Comparison of ENCODE assay signal across 10 cellular contexts in the genomic region with DNA sequence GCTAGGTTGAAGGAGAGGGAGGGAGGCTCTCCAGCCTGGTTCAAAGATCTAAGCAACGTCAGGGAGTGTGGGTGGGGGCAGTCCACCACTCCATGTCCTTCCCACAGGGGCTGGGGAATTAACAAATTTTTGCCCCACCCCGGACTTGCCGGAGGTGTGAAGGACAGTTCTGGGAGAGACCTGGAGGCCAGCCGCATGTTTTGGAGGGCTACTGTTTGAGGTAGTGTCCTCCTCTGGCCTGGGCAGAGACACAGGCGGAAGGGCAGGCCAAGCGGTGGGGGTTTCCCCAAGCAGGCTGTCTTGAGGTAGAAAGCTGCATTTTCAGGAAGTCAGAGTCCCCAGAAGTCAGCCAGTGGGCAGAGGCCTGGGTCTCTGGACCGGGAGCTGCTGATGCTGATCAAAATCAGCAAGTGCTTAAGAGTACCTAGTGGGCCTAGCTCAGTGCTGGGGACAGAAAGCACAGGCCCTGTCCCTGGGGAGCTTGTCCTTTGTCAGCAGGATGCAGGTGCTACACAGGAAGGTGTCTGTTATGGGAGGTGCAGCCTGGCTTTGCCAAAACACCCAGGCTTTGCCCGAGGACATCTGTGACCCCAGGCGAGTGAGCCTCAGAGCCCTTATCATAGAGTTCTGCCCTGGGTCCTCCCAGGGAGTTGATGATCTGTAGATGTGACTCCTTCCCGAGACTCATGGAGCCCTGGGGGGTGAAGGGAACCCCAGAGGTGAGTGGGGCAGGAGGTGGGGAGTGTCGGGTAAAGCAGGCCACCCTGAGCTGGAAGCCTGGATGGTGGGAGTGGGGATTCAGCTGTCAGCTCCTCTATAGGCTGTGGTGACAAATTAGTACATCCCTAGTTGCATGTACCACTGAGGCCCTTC. TPM values are rescaled to one million over a fixed set of nuclear protein-coding genes. Genes with fewer than 3 reads are reported as not detected.
DNase-seq lines count a peak whose midpoint lies in the region; ATAC-seq, FAIRE-seq and TF ChIP-seq lines count a peak whose summit lies in the region.
"Had no signal": no experiment of that assay in that cellular context is flagged by ENCODE, and none has a peak within 500 bp of the region (broad histone marks: within the 10 kb centered on the region; RNA-seq: fewer than 3 reads in every experiment).

No MANE protein-coding gene starts in this region.

- H3K4me3 ChIP-seq in Jurkat, Clone E6-1 (ENCODE audit: low read length), result peak overlapping the region; percentile 40
- H3K4me3 ChIP-seq in aorta (ENCODE audit: low read length in 2 of 2) (no peak overlapping the region), SJCRH30 (no peak overlapping the region)
- H3K4me3 ChIP-seq: K562 had no signal

- no peaks in the 10 kb centered on the region for H3K36me3 ChIP-seq in aorta (ENCODE audit: control insufficient read depth in 1 of 2, insufficient read depth in 2 of 2, low read length in 1 of 2)
- H3K36me3 ChIP-seq in SJCRH30, result no peaks in the 10 kb centered on the region

- H3K4me1 ChIP-seq in aorta (ENCODE audit: control insufficient read depth in 1 of 2, insufficient read depth in 2 of 2, low read length in 2 of 2) (peaks cover 4% of the 10 kb centered on the region in 2 donors), SJCRH30 (no peaks in the 10 kb centered on the region)

- no peaks in the 10 kb centered on the region for H3K27me3 Mint-ChIP-seq in effector memory CD8-positive, alpha-beta T cell

- peaks cover 81% of the 10 kb centered on the region for H3K36me3 Mint-ChIP-seq in effector memory CD8-positive, alpha-beta T cell (ENCODE audit: insufficient read depth)

- 89 to 90% methylated on average over 11 of the region's 11 CpGs for WGBS in aorta, 2 donors

- peak overlapping the region; percentile 29 to 50 for H3K4me3 Mint-ChIP-seq in effector memory CD8-positive, alpha-beta T cell

- DNase-seq in GM12892 (ENCODE audit: insufficient read length), result peak; percentile 61
- peak; percentile 68 for DNase-seq in Jurkat, Clone E6-1 (ENCODE audit: low read depth, low spot score)
- DNase-seq in effector memory CD8-positive, alpha-beta T cell, result peak in 1 of 3 experiments; percentile 16
- DNase-seq in aorta, result peak; percentile 55 to 68
- DNase-seq in ecto neural progenitor cell (ENCODE audit: low spot score), result no peak
- DNase-seq in pons (ENCODE audit: low spot score), result no peak
- DNase-seq in SJCRH30, result no peak

- peak overlapping the region in 1 of 2 donors; percentile 31 for H3K27ac ChIP-seq in aorta (ENCODE audit: low read depth in 1 of 2, low read length in 2 of 2)
- H3K27ac ChIP-seq in SJCRH30, result no peak overlapping the region
- H3K27ac ChIP-seq: epithelial cell of prostate had no signal

- no peaks in the 10 kb centered on the region for H3K9me3 ChIP-seq in aorta (ENCODE audit: control insufficient read depth, low read length)
- H3K9me3 ChIP-seq in SJCRH30 (replicated peaks), result no peaks in the 10 kb centered on the region

- no peaks in the 10 kb centered on the region for H3K9me3 Mint-ChIP-seq in effector memory CD8-positive, alpha-beta T cell

- FAIRE-seq in GM12892 (lab: Jason Lieb, UNC), result peak; percentile 95
- FAIRE-seq: K562 had no signal

- TF ChIP-seq POLR2A in GM12892 (IDR thresholded peaks at IDR 0.05; ENCODE audit: low read depth, low read length), result peak; percentile 75; the same call in 1 of the 2 replicates

- ATAC-seq in GM21381 (IDR thresholded peaks at IDR 0.05; ENCODE audit: unreplicated experiment) (peak; percentile 52), aorta (ENCODE audit: low FRiP score) (peak; percentile 6)
- peak; percentile 84 for ATAC-seq in effector memory CD8-positive, alpha-beta T cell (replicated peaks)
- ATAC-seq: K562 had no signal

- peak overlapping the region; percentile 91 to 92 for H3K27ac Mint-ChIP-seq in effector memory CD8-positive, alpha-beta T cell

- H3K4me1 Mint-ChIP-seq in effector memory CD8-positive, alpha-beta T cell (ENCODE audit: low read depth in 2 of 2), result peaks cover 33 to 39% of the 10 kb centered on the region in 2 donors

- no peaks in the 10 kb centered on the region for H3K27me3 ChIP-seq in aorta (ENCODE audit: control insufficient read depth in 1 of 2, insufficient read depth in 2 of 2, low read length in 1 of 2)
- no peaks in the 10 kb centered on the region for H3K27me3 ChIP-seq in SJCRH30

- intact Hi-C loops in aorta (cut with DNase I), result loop anchor here in 1 of 2 donors (2.0 kb wide), 1 partner anchor 13 kb away; no protein-coding TSS in a partner anchor

RNA-seq across cellular contexts. Expression of gene JADE2, which starts 18.6 kb away (rescaled TPM):
- polyA plus RNA-seq in GM12892 (2012; ENCODE audit: missing spikeins), result 18.1 TPM
- polyA plus RNA-seq in Jurkat, Clone E6-1 (2012; ENCODE audit: insufficient read depth, insufficient read length), result 21.2 TPM
- total RNA-seq in aorta, result 10 to 100 TPM; 39.8 to 60.3 TPM
- polyA plus RNA-seq in aorta, result 10 to 100 TPM in 1 of 2 donors, 1 to 10 TPM in 1; 6.1 to 11.7 TPM
- total RNA-seq in SJCRH30 (2014; rRNA removed; shearing (Covaris generic)), result 0.71 and 1.6 TPM in 2 replicates

Comparison
In these comparisons a context has a peak if more than half of its experiments do, and no peak if none do; other contexts are left out.
1. DNase-seq: peak in GM12892 (single experiment), Jurkat, Clone E6-1 (single experiment) and aorta (2 of 2); none in ecto neural progenitor cell (single experiment), pons (single experiment) and SJCRH30 (0 of 2).
2. ATAC-seq: peak in every context shown above with its lines; median percentile 84 in effector memory CD8-positive, alpha-beta T cell; 52 in GM21381; 6 in aorta.
3. RNA of gene JADE2, which starts 18.6 kb away (total RNA-seq): 39.8 to 60.3 TPM in aorta; 0.71 to 1.6 TPM in SJCRH30; every median in the first group is over 10 times any median in the second.